2 cellular contexts compared by ENCODE assay signal in genomic region chr4:182973421-182974340, GRCh38.
TF ChIP-seq lines count a peak whose summit lies in the region.

No MANE protein-coding gene starts in this region.

TF ChIP-seq in IMR-90, 13 proteins besides CTCF, POLR2A, EP300 and RAD21:
- no peak for TF ChIP-seq FOS (IDR thresholded peaks at IDR 0.05; ENCODE audit: low read depth, low read length)
- peak; percentile 93 for TF ChIP-seq MAFK (IDR thresholded peaks at IDR 0.05; ENCODE audit: low read depth, low read length)

TF ChIP-seq in K562, 482 proteins besides CTCF, POLR2A, EP300 and RAD21:
- TF ChIP-seq ZNF184 (CRISPR knock-in tag; IDR thresholded peaks at IDR 0.05), result no peak
- TF ChIP-seq ZNF324 (CRISPR knock-in tag; IDR thresholded peaks at IDR 0.05), result no peak
- TF ChIP-seq MAFK (IDR thresholded peaks at IDR 0.05; ENCODE audit: low read length), result peak; percentile 62; the same call in 1 of the 2 replicates
- no peak for TF ChIP-seq CEBPB (tag; IDR thresholded peaks at IDR 0.05)
- TF ChIP-seq MGA (IDR thresholded peaks at IDR 0.05), result peak; percentile 56
- TF ChIP-seq C11orf30 (IDR thresholded peaks at IDR 0.05; ENCODE audit: low read depth), result peak; percentile 54; the same call in 1 of the 2 replicates
- TF ChIP-seq ETV5 (CRISPR knock-in tag; IDR thresholded peaks at IDR 0.05; ENCODE audit: low read depth), result no peak
- peak in 1 of 2 experiments; percentile 39 for TF ChIP-seq E2F6 (IDR thresholded peaks at IDR 0.05; ENCODE audit: borderline replicate concordance in 1 of 2, extremely low read depth in 1 of 2, insufficient read depth in 1 of 2, insufficient read length in 1 of 2, low read depth in 1 of 2, low read length in 1 of 2, poor library complexity in 1 of 2, severe bottlenecking in 1 of 2)
- peak; percentile 48 for TF ChIP-seq ZNF316 (IDR thresholded peaks at IDR 0.05)
- 0 out of 2 replicates have a peak, but pooled peaks have one; percentile 30 for TF ChIP-seq ZNF311 (CRISPR knock-in tag; IDR thresholded peaks at IDR 0.05)
- TF ChIP-seq MAFF (IDR thresholded peaks at IDR 0.05; ENCODE audit: low read length), result peak; percentile 49
- no peak for TF ChIP-seq DMBX1 (CRISPR knock-in tag; IDR thresholded peaks at IDR 0.05; ENCODE audit: borderline replicate concordance)
- TF ChIP-seq ZNF592 (IDR thresholded peaks at IDR 0.05), result peak; percentile 72; the same call in 1 of the 2 replicates
- TF ChIP-seq MAFG (tag; conservative IDR thresholded peaks at IDR 0.05), result 0 out of 2 replicates have a peak, but pooled peaks have one; percentile 34
- TF ChIP-seq HSF4 (CRISPR knock-in tag; IDR thresholded peaks at IDR 0.05; ENCODE audit: borderline replicate concordance), result no peak
- no peak for TF ChIP-seq ZNF197 (CRISPR knock-in tag; IDR thresholded peaks at IDR 0.05; ENCODE audit: low read depth)
- peak in 2 of 3 experiments; percentile 49 to 82 for TF ChIP-seq YY1 (IDR thresholded peaks at IDR 0.05; ENCODE audit: borderline replicate concordance in 1 of 3, control insufficient read depth in 1 of 3, extremely low read depth in 1 of 3, insufficient read depth in 3 of 3, insufficient read length in 1 of 3, insufficient replicate concordance in 2 of 3, low read depth in 1 of 3, low read length in 2 of 3)
